In genomic region chr22:45006873-45007246, GRCh38 we compare ENCODE assay signal across 1 cellular context.
TF ChIP-seq lines count a peak whose summit lies in the region.

No MANE protein-coding gene starts in this region.

TF ChIP-seq in H1, 55 proteins besides CTCF, POLR2A, EP300 and RAD21:
- 0 out of 2 replicates have a peak, but pooled peaks have one; percentile 12 for TF ChIP-seq SP1 (IDR thresholded peaks at IDR 0.05; ENCODE audit: low read depth, low read length)
- TF ChIP-seq CHD1 (IDR thresholded peaks at IDR 0.05; ENCODE audit: low read depth, low read length): no peak
- 0 out of 2 replicates have a peak, but pooled peaks have one; percentile 10 for TF ChIP-seq RBBP5 (IDR thresholded peaks at IDR 0.05; ENCODE audit: borderline replicate concordance, low read depth, low read length)
- peak; percentile 29; the same call in 1 of the 2 replicates for TF ChIP-seq POLR2AphosphoS5 (IDR thresholded peaks at IDR 0.05; ENCODE audit: low read depth, low read length)
- TF ChIP-seq NANOG (IDR thresholded peaks at IDR 0.05; ENCODE audit: insufficient read depth, low read depth, low read length, poor library complexity, severe bottlenecking): peak; percentile 77
- no peak for TF ChIP-seq ZNF274 (IDR thresholded peaks at IDR 0.05; ENCODE audit: borderline replicate concordance, extremely low read depth, low read length)
- TF ChIP-seq ASH2L (IDR thresholded peaks at IDR 0.05; ENCODE audit: low read length): peak; percentile 67
- no peak for TF ChIP-seq RFX5 (IDR thresholded peaks at IDR 0.05; ENCODE audit: borderline replicate concordance, low read depth, low read length)
- TF ChIP-seq SP2 (IDR thresholded peaks at IDR 0.05; ENCODE audit: low read length): no peak
- TF ChIP-seq EGR1 (IDR thresholded peaks at IDR 0.05; ENCODE audit: borderline replicate concordance, low read depth, low read length): 0 out of 2 replicates have a peak, but pooled peaks have one; percentile 19
- TF ChIP-seq TAF1 (IDR thresholded peaks at IDR 0.05; ENCODE audit: low read depth, low read length): peak; percentile 68; the same call in 1 of the 2 replicates
- TF ChIP-seq HDAC2 (IDR thresholded peaks at IDR 0.05; ENCODE audit: borderline replicate concordance in 1 of 2, low read depth in 2 of 2, low read length in 2 of 2): peak in 1 of 2 experiments; percentile 26; a peak in 1 of 4 replicates
- TF ChIP-seq MAX (IDR thresholded peaks at IDR 0.05): 0 out of 2 replicates have a peak, but pooled peaks have one; percentile 14
- TF ChIP-seq KDM4A (IDR thresholded peaks at IDR 0.05; ENCODE audit: low read depth, low read length, severe bottlenecking): no peak
- peak; percentile 61 for TF ChIP-seq JUND (IDR thresholded peaks at IDR 0.05; ENCODE audit: low read length)
- TF ChIP-seq TAF7 (optimal IDR thresholded peaks at IDR 0.05; ENCODE audit: borderline replicate concordance, low read depth, low read length): peak; percentile 65
- no peak for TF ChIP-seq PHF8 (conservative IDR thresholded peaks at IDR 0.05; ENCODE audit: low read depth, low read length)
